ENCODE assay signal across 20 cellular contexts in genomic region chr2:176158855-176159677, GRCh38. TPM values are rescaled to one million over a fixed set of nuclear protein-coding genes. Genes with fewer than 3 reads are reported as not detected.
DNase-seq lines count a peak whose midpoint lies in the region; ATAC-seq and TF ChIP-seq lines count a peak whose summit lies in the region.
"Had no signal": no experiment of that assay in that cellular context is flagged by ENCODE, and none has a peak within 500 bp of the region (broad histone marks: within the 10 kb centered on the region; RNA-seq: fewer than 3 reads in every experiment).

No MANE protein-coding gene starts in this region.

- H3K9me3 ChIP-seq in A673 (ENCODE audit: low read depth, low read length, poor library complexity, severe bottlenecking) (no peaks in the 10 kb centered on the region), WERI-Rb-1 (ENCODE audit: severe bottlenecking) (peaks cover 21% of the 10 kb centered on the region)
- H3K9me3 ChIP-seq: neutrophil had no signal

- H4K8ac ChIP-seq in mesendoderm (ENCODE audit: low read depth, low read length), result no peak overlapping the region

- peak overlapping the region; percentile 25 for H3K56ac ChIP-seq in mesendoderm (ENCODE audit: low read length)

- H2AK5ac ChIP-seq in mesendoderm (ENCODE audit: low read length), result no peak overlapping the region

- no peaks in the 10 kb centered on the region for H3K79me1 ChIP-seq in mesendoderm (ENCODE audit: low read length)

- ATAC-seq in GM21367 (IDR thresholded peaks at IDR 0.05; ENCODE audit: unreplicated experiment), result no peak

- H3K79me2 ChIP-seq in mesendoderm (ENCODE audit: control insufficient read depth, insufficient read depth, low read length), result no peaks in the 10 kb centered on the region

- CTCF ChIA-PET in A673 (lab: Charles Lee), result interaction anchor here (0.6 kb wide), 1 partner anchor 485 kb away, joined by 3 read pairs; no protein-coding TSS in a partner anchor

- no TSS peak for BruUV-seq in A673 (replicated peaks; lab: Mats Ljungman, UMichigan)

- TF ChIP-seq CTCF in A673 (conservative IDR thresholded peaks at IDR 0.05; ENCODE audit: low read depth, low read length), result no peak
- no peak for TF ChIP-seq CTCF in WERI-Rb-1 (IDR thresholded peaks at IDR 0.05; ENCODE audit: low read depth, low read length)

- no peak overlapping the region for H3K9ac ChIP-seq in mesendoderm (ENCODE audit: low read length)
- H3K9ac ChIP-seq: BLaER1 had no signal

- H3K4me3 ChIP-seq in A673 (ENCODE audit: low read depth, low read length, poor library complexity, severe bottlenecking), result no peak overlapping the region
- no peak overlapping the region for H3K4me3 ChIP-seq in H7 (ENCODE audit: insufficient read depth, low read depth, low read length)
- no peak overlapping the region for H3K4me3 ChIP-seq in WERI-Rb-1 (ENCODE audit: low read depth, low read length)
- H3K4me3 ChIP-seq in mesendoderm (ENCODE audit: low read length), result no peak overlapping the region
- H3K4me3 ChIP-seq: BLaER1, lung had no signal

- H3K27ac ChIP-seq in A673 (ENCODE audit: low read depth, low read length, poor library complexity, severe bottlenecking), result peak overlapping the region; percentile 37
- no peak overlapping the region for H3K27ac ChIP-seq in WERI-Rb-1
- no peak overlapping the region for H3K27ac ChIP-seq in mesendoderm (ENCODE audit: low read depth, low read length)
- H3K27ac ChIP-seq: BLaER1, neutrophil had no signal

- POLR2A ChIA-PET in A673 (lab: Charles Lee; ENCODE audit: low non-redundant PET), result interaction anchor here (0.6 kb wide), 1 partner anchor 1335 kb away, joined by 6 read pairs; no protein-coding TSS in a partner anchor

- DNase-seq in A673 (ENCODE audit: low spot score) (peak; percentile 88), H7 (peak; percentile 77), WERI-Rb-1 (peak; percentile 76), mesendoderm (peak; percentile 83), RKO (ENCODE audit: low spot score) (no peak), SK-N-DZ (ENCODE audit: low spot score) (no peak), CD1c-positive myeloid dendritic cell (ENCODE audit: extremely low spot score) (no peak)
- DNase-seq: activated gamma-delta T cell treated with Interleukin-2 at 50 U/mL for 16 hours; DND-41; effector memory CD4-positive, alpha-beta T cell; GOT3; NCI-H1092; OCI-M1; stimulated activated CD4-positive, alpha-beta T cell treated with anti-CD3 and anti-CD28 coated beads, Interleukin-4, amount 100 ng/mL, for 1 hour had no signal

- no peak overlapping the region for H3K4ac ChIP-seq in mesendoderm (ENCODE audit: low read depth, low read length)

- WGBS in mesendoderm (ENCODE audit: extremely low coverage, insufficient coverage, low lambda C conversion rate), result no CpG with 5 or more reads among the region's 39 CpGs

- H2BK120ac ChIP-seq in mesendoderm (ENCODE audit: low read depth, low read length), result no peak overlapping the region

- no peak overlapping the region for H3K23ac ChIP-seq in mesendoderm (ENCODE audit: low read length)

- H3K4me2 ChIP-seq in mesendoderm (ENCODE audit: low read length), result no peak overlapping the region
- H3K4me2 ChIP-seq: BLaER1 had no signal

- H2BK5ac ChIP-seq in mesendoderm (ENCODE audit: low read length), result no peak overlapping the region

- H3K36me3 ChIP-seq in A673 (ENCODE audit: insufficient read depth, low read length, poor library complexity, severe bottlenecking) (peaks cover 29% of the 10 kb centered on the region), H7 (replicated peaks; ENCODE audit: control insufficient read depth, insufficient read depth, low read length) (no peaks in the 10 kb centered on the region), WERI-Rb-1 (no peaks in the 10 kb centered on the region), mesendoderm (ENCODE audit: control insufficient read depth, insufficient read depth, low read length) (no peaks in the 10 kb centered on the region)
- H3K36me3 ChIP-seq: BLaER1, neutrophil had no signal

- no peak overlapping the region for H2BK15ac ChIP-seq in mesendoderm (replicated peaks; ENCODE audit: low read depth)

- H3K4me1 ChIP-seq in A673 (ENCODE audit: insufficient read depth, low read length, poor library complexity, severe bottlenecking), result peaks cover 28% of the 10 kb centered on the region
- peaks cover 3% of the 10 kb centered on the region for H3K4me1 ChIP-seq in mesendoderm (ENCODE audit: control insufficient read depth, low read depth, low read length)
- H3K4me1 ChIP-seq: BLaER1 had no signal

- no peak overlapping the region for H4K5ac ChIP-seq in mesendoderm (ENCODE audit: low read length)

- intact Hi-C loops in A673 (cut with micrococcal nuclease; ENCODE audit: unreplicated experiment), result loop anchor here (5.0 kb wide), 1 partner anchor 298 kb away; no protein-coding TSS in a partner anchor

- H3K18ac ChIP-seq in mesendoderm (ENCODE audit: low read length), result no peak overlapping the region

- H3K27me3 ChIP-seq in A673 (replicated peaks; ENCODE audit: insufficient read depth, low read depth, low read length, poor library complexity) (no peaks in the 10 kb centered on the region), H7 (ENCODE audit: control insufficient read depth, insufficient read depth, low read length) (peaks cover 100% of the 10 kb centered on the region), WERI-Rb-1 (ENCODE audit: insufficient read depth, low read depth, severe bottlenecking) (peaks cover 98% of the 10 kb centered on the region), mesendoderm (ENCODE audit: insufficient read depth, low read length, poor library complexity) (peaks cover 91% of the 10 kb centered on the region)

RNA-seq across cellular contexts. Expression of gene HOXD3, which starts 2.0 kb away (rescaled TPM):
- total RNA-seq in A673 (2021), result 41.3 and 53.0 TPM in 2 replicates
- not detected in 2 replicates for total RNA-seq in H7 (2014; rRNA removed; shearing (Covaris generic))
- not detected for polyA plus RNA-seq in mesendoderm (2013, experiment 1 of 2)
- not detected for polyA plus RNA-seq in mesendoderm (2013, experiment 2 of 2)
- 1.6 and 2.3 TPM in 2 replicates for polyA plus RNA-seq in SK-N-DZ (2014; cell fraction: cytosol; rRNA removed)
- polyA plus RNA-seq in SK-N-DZ (2014; cell fraction: nucleus; rRNA removed), result 2.0 and 10.4 TPM in 2 replicates
- total RNA-seq: activated CD8-positive, alpha-beta memory T cell treated with anti-CD3 and anti-CD28 coated beads for 36 hours; bronchial epithelial cell had no signal

RNA-seq across cellular contexts. Expression of gene HOXD4, which starts 7.7 kb away (rescaled TPM):
- 30.8 and 34.3 TPM in 2 replicates for total RNA-seq in A673 (2021)
- total RNA-seq in H7 (2014; rRNA removed; shearing (Covaris generic)), result not detected in 2 replicates
- polyA plus RNA-seq in mesendoderm (2013, experiment 1 of 2), result not detected
- polyA plus RNA-seq in mesendoderm (2013, experiment 2 of 2), result not detected
- 2.6 and 11.6 TPM in 2 replicates for polyA plus RNA-seq in SK-N-DZ (2014; cell fraction: cytosol; rRNA removed)
- 47.5 and 55.4 TPM in 2 replicates for polyA plus RNA-seq in SK-N-DZ (2014; cell fraction: nucleus; rRNA removed)
- total RNA-seq: activated CD8-positive, alpha-beta memory T cell treated with anti-CD3 and anti-CD28 coated beads for 36 hours; bronchial epithelial cell had no signal

RNA-seq across cellular contexts. Expression of gene HOXD1, which starts 29.4 kb away (rescaled TPM):
- not detected in 2 replicates for total RNA-seq in A673 (2021)
- total RNA-seq in H7 (2014; rRNA removed; shearing (Covaris generic)), result not detected in 2 replicates
- polyA plus RNA-seq in mesendoderm (2013, experiment 1 of 2), result 0.27 TPM
- polyA plus RNA-seq in mesendoderm (2013, experiment 2 of 2), result 0.29 TPM
- polyA plus RNA-seq in SK-N-DZ (2014; cell fraction: cytosol; rRNA removed), result 0.66 and 1.1 TPM in 2 replicates
- polyA plus RNA-seq in SK-N-DZ (2014; cell fraction: nucleus; rRNA removed), result 2.0 and 2.8 TPM in 2 replicates
- total RNA-seq: activated CD8-positive, alpha-beta memory T cell treated with anti-CD3 and anti-CD28 coated beads for 36 hours; bronchial epithelial cell had no signal

RNA-seq across cellular contexts. Expression of gene HOXD8, which starts 29.6 kb away (rescaled TPM):
- total RNA-seq in A673 (2021), result 56.8 and 61.9 TPM in 2 replicates
- not detected in 2 replicates for total RNA-seq in H7 (2014; rRNA removed; shearing (Covaris generic))
- polyA plus RNA-seq in mesendoderm (2013, experiment 1 of 2), result not detected
- polyA plus RNA-seq in mesendoderm (2013, experiment 2 of 2), result not detected
- polyA plus RNA-seq in SK-N-DZ (2014; cell fraction: cytosol; rRNA removed), result 28.1 and 35.4 TPM in 2 replicates
- polyA plus RNA-seq in SK-N-DZ (2014; cell fraction: nucleus; rRNA removed), result 28.0 and 35.7 TPM in 2 replicates
- total RNA-seq: activated CD8-positive, alpha-beta memory T cell treated with anti-CD3 and anti-CD28 coated beads for 36 hours; bronchial epithelial cell had no signal

RNA-seq across cellular contexts. Expression of gene HOXD9, which starts 36.5 kb away (rescaled TPM):
- total RNA-seq in A673 (2021), result 63.0 and 64.9 TPM in 2 replicates
- total RNA-seq in H7 (2014; rRNA removed; shearing (Covaris generic)), result 0.10 TPM in 1 of 2 replicates, not detected in the other
- polyA plus RNA-seq in mesendoderm (2013, experiment 1 of 2), result not detected
- not detected for polyA plus RNA-seq in mesendoderm (2013, experiment 2 of 2)
- polyA plus RNA-seq in SK-N-DZ (2014; cell fraction: cytosol; rRNA removed), result 20.1 and 20.4 TPM in 2 replicates
- 15.7 and 22.6 TPM in 2 replicates for polyA plus RNA-seq in SK-N-DZ (2014; cell fraction: nucleus; rRNA removed)
- total RNA-seq: activated CD8-positive, alpha-beta memory T cell treated with anti-CD3 and anti-CD28 coated beads for 36 hours; bronchial epithelial cell had no signal

Comparison
In these comparisons a context has a peak if more than half of its experiments do, and no peak if none do; other contexts are left out.
1. DNase-seq: peak in A673 (single experiment), H7 (single experiment), WERI-Rb-1 (single experiment) and mesendoderm (single experiment); none in RKO (single experiment), SK-N-DZ (single experiment) and CD1c-positive myeloid dendritic cell (single experiment).
2. RNA of gene HOXD3, which starts 2.0 kb away (total RNA-seq): 41.3 to 53.0 TPM in A673; not detected in H7; every median in the first group is over 10 times any median in the second.
3. RNA of gene HOXD4, which starts 7.7 kb away (total RNA-seq): 30.8 to 34.3 TPM in A673; not detected in H7; every median in the first group is over 10 times any median in the second.